In the genomic region with DNA sequence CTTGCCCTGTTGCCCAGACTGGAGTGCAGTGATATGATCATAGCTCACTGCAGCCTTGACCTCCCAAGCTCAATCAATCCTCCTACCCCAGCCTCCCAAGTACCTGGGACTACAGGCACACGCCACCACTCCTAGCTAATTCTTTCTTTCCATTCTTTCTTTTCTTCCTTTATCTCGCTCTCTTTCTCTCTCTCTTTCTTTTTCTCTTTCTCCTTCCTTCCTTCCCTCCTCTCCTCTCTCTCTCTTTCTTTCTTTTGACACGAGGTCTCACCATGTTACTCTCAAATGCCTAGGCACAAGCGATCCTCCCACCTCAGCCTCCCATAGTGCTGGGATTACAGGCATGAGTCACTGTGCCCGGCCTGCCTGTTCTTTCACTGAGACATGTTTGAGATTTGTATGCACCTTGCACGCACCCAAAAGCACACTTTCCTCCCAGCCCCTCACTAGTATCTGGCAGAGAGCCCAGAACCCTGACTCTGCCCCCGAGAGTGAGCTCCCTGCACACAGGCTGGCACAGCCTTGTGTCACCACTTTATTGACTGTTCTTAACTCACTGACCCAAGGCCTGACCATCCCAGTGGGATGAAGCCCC, we compare ENCODE assay signal across 9 cellular contexts. TPM values are rescaled to one million over a fixed set of nuclear protein-coding genes. Genes with fewer than 3 reads are reported as not detected.
A peak's percentile ranks its signal among the peaks of the same experiment; 100 is the strongest.
DNase-seq lines count a peak whose midpoint lies in the region; ATAC-seq and TF ChIP-seq lines count a peak whose summit lies in the region.
"Had no signal": no experiment of that assay in that cellular context is flagged by ENCODE, and none has a peak within 500 bp of the region (broad histone marks: within the 10 kb centered on the region; RNA-seq: fewer than 3 reads in every experiment).

No MANE protein-coding gene starts in this region.

- ATAC-seq in GM18519 (IDR thresholded peaks at IDR 0.05; ENCODE audit: low FRiP score, unreplicated experiment) = peak; percentile 49
- ATAC-seq in HG03025 (IDR thresholded peaks at IDR 0.05; ENCODE audit: low FRiP score, unreplicated experiment) = peak; percentile 67
- no peak for ATAC-seq in GM19397 (IDR thresholded peaks at IDR 0.05; ENCODE audit: unreplicated experiment)

- no peak overlapping the region for H3K27ac ChIP-seq in hepatocyte
- H3K27ac ChIP-seq: epithelial cell of prostate had no signal

- no peak overlapping the region for H3K4me3 ChIP-seq in hepatocyte

- H3K4me1 ChIP-seq in hepatocyte (ENCODE audit: insufficient read depth) = peaks cover 4% of the 10 kb centered on the region

- DNase-seq in effector CD4-positive, alpha-beta T cell = peak; percentile 56
- DNase-seq in hepatocyte (ENCODE audit: low spot score) (no peak), epidermal melanocyte (ENCODE audit: insufficient read length, low spot score) (no peak), hippocampal formation (lab: John Stamatoyannopoulos, UW) (no peak)

- 82% methylated on average over 7 of the region's 7 CpGs for WGBS in hepatocyte (ENCODE audit: low lambda C conversion rate, missing lambda C conversion rate)

- no peaks in the 10 kb centered on the region for H3K79me2 ChIP-seq in hepatocyte

- no peaks in the 10 kb centered on the region for H3K9me3 ChIP-seq in hepatocyte (ENCODE audit: low read depth)

- no peaks in the 10 kb centered on the region for H3K36me3 ChIP-seq in hepatocyte (replicated peaks; ENCODE audit: insufficient read depth, low read depth)

- no peaks in the 10 kb centered on the region for H3K9me2 ChIP-seq in hepatocyte (replicated peaks; ENCODE audit: insufficient read depth)

- no peaks in the 10 kb centered on the region for H4K20me1 ChIP-seq in hepatocyte (ENCODE audit: insufficient read depth, poor library complexity, severe bottlenecking)

- H3K27me3 ChIP-seq in hepatocyte = peaks cover 8% of the 10 kb centered on the region

- no peak overlapping the region for H3K4me2 ChIP-seq in hepatocyte

- no peak for TF ChIP-seq CTCF in hepatocyte (IDR thresholded peaks at IDR 0.05; ENCODE audit: poor library complexity)

- H3K9me3 Mint-ChIP-seq in T-helper 1 cell treated with Interleukin-12 subunit alpha and Interleukin-12 subunit beta and Interleukin-4 antibody, amounts not matched to agents 30 μg/mL and 1 μg/mL, for 36 hours = no peaks in the 10 kb centered on the region

- peaks cover 66% of the 10 kb centered on the region for H3K4me1 Mint-ChIP-seq in T-helper 1 cell treated with Interleukin-12 subunit alpha and Interleukin-12 subunit beta and Interleukin-4 antibody, amounts not matched to agents 30 μg/mL and 1 μg/mL, for 36 hours (ENCODE audit: low read depth)

- peaks cover 33% of the 10 kb centered on the region for H3K36me3 Mint-ChIP-seq in T-helper 1 cell treated with Interleukin-12 subunit alpha and Interleukin-12 subunit beta and Interleukin-4 antibody, amounts not matched to agents 30 μg/mL and 1 μg/mL, for 36 hours (ENCODE audit: low read depth)

- H3K27me3 Mint-ChIP-seq in T-helper 1 cell treated with Interleukin-12 subunit alpha and Interleukin-12 subunit beta and Interleukin-4 antibody, amounts not matched to agents 30 μg/mL and 1 μg/mL, for 36 hours (ENCODE audit: low read depth) = no peaks in the 10 kb centered on the region

- H2AFZ ChIP-seq in hepatocyte = no peak overlapping the region

- peak overlapping the region; percentile 86 for H3K4me3 Mint-ChIP-seq in T-helper 1 cell treated with Interleukin-12 subunit alpha and Interleukin-12 subunit beta and Interleukin-4 antibody, amounts not matched to agents 30 μg/mL and 1 μg/mL, for 36 hours

- peak overlapping the region; percentile 93 for H3K27ac Mint-ChIP-seq in T-helper 1 cell treated with Interleukin-12 subunit alpha and Interleukin-12 subunit beta and Interleukin-4 antibody, amounts not matched to agents 30 μg/mL and 1 μg/mL, for 36 hours

RNA-seq across cellular contexts. Expression of gene CD6, which starts 56.8 kb away (rescaled TPM):
- 0.03 and 0.08 TPM in 2 replicates for total RNA-seq in hepatocyte
- not detected in 2 replicates for polyA plus RNA-seq in hepatocyte
